ENCODE assay signal across 8 cellular contexts in the genomic region with DNA sequence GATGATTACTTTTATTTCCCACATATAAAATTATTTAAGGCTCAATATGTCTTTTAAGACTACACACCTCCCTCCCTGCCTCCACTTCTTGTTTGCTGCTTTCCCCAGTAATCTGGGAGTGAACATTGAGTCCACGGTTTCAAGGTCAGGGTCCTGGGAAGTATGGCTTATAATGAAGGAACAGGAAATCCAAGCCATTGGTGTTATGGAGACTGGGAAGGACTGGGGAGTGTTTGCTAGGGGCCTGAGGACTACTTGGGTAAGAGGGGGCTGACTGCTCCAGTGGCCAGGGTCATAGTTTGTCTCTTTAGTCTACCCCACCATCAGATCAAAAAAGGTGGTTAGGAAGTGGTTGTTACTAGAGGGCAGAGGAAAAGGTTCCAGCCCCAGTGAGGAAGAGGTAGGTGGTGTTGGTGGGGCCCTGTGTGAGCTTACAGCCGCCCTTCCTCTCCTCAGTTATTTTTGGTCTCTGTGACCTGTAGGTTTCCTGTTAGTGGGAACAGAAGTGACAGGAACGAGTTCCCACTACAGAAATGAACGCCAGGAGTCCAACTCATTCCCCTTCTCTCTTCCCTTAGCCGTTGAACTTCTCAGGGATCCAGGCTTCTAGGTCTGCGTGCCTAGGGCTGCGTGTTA. TPM values are rescaled to one million over a fixed set of nuclear protein-coding genes. Genes with fewer than 3 reads are reported as not detected.
A peak's percentile ranks its signal among the peaks of the same experiment; 100 is the strongest.
DNase-seq lines count a peak whose midpoint lies in the region; ATAC-seq, FAIRE-seq and TF ChIP-seq lines count a peak whose summit lies in the region.

No MANE protein-coding gene starts in this region.

- no peaks in the 10 kb centered on the region for H3K27me3 ChIP-seq in GM06990 (replicated peaks; ENCODE audit: control insufficient read depth, insufficient read depth, low read length)
- peaks cover 0 to 22% (median 9%) of the 10 kb centered on the region in 3 donors for H3K27me3 ChIP-seq in psoas muscle (ENCODE audit: insufficient read depth in 3 of 3, low read length in 2 of 3)

- H3K27me3 Mint-ChIP-seq in activated CD4-positive, alpha-beta T cell treated with anti-CD3 and anti-CD28 coated beads, Interleukin-2, amount 10 ng/mL, durations not matched to agents 24 days and 14 days, result no peaks in the 10 kb centered on the region

- H3K4me1 ChIP-seq in psoas muscle, result peaks cover 4% of the 10 kb centered on the region

- H3K4me1 Mint-ChIP-seq in activated CD4-positive, alpha-beta T cell treated with anti-CD3 and anti-CD28 coated beads, Interleukin-2, amount 10 ng/mL, durations not matched to agents 24 days and 14 days, result peaks cover 57% of the 10 kb centered on the region

- no peak for TF ChIP-seq POLR2A in H54 (IDR thresholded peaks at IDR 0.05; ENCODE audit: low read depth, low read length)

- H3K27ac ChIP-seq in psoas muscle, result peak overlapping the region; percentile 65

- no peaks in the 10 kb centered on the region for H3K9me3 Mint-ChIP-seq in activated CD4-positive, alpha-beta T cell treated with anti-CD3 and anti-CD28 coated beads, Interleukin-2, amount 10 ng/mL, durations not matched to agents 24 days and 14 days

- peak overlapping the region; percentile 99 for H3K27ac Mint-ChIP-seq in activated CD4-positive, alpha-beta T cell treated with anti-CD3 and anti-CD28 coated beads, Interleukin-2, amount 10 ng/mL, durations not matched to agents 24 days and 14 days

- peaks cover 1% of the 10 kb centered on the region for H3K36me3 ChIP-seq in GM06990 (ENCODE audit: control insufficient read depth, insufficient read depth, low read length)
- no peaks in the 10 kb centered on the region for H3K36me3 ChIP-seq in psoas muscle (ENCODE audit: insufficient read depth in 1 of 2, low read depth in 1 of 2)

- no peak for DNase-seq in GM06990 (ENCODE audit: extremely low read depth, insufficient read length)
- DNase-seq in activated CD4-positive, alpha-beta T cell treated with anti-CD3 and anti-CD28 coated beads, Interleukin-2, amount 10 ng/mL, durations not matched to agents 24 days and 14 days, result peak; percentile 85
- DNase-seq in foreskin fibroblast, result no peak
- DNase-seq in psoas muscle, result no peak
- DNase-seq in iPS-NIHi11 (ENCODE audit: low spot score), result no peak
- no peak for DNase-seq in H54 (ENCODE audit: insufficient read length, low spot score)

- no peak for FAIRE-seq in H54 (lab: Jason Lieb, UNC)

- H3K4me3 ChIP-seq in GM06990 (replicated peaks; ENCODE audit: low read depth, low read length) (peak overlapping the region; percentile 67), foreskin fibroblast (ENCODE audit: low read depth in 1 of 2, low read length in 2 of 2) (peak overlapping the region; percentile 64 to 81), psoas muscle (peak overlapping the region; percentile 70)

- H3K36me3 Mint-ChIP-seq in activated CD4-positive, alpha-beta T cell treated with anti-CD3 and anti-CD28 coated beads, Interleukin-2, amount 10 ng/mL, durations not matched to agents 24 days and 14 days (ENCODE audit: low read depth), result peaks cover 8% of the 10 kb centered on the region

- peak overlapping the region; percentile 98 for H3K4me3 Mint-ChIP-seq in activated CD4-positive, alpha-beta T cell treated with anti-CD3 and anti-CD28 coated beads, Interleukin-2, amount 10 ng/mL, durations not matched to agents 24 days and 14 days

- no peak for TF ChIP-seq CTCF in GM06990 (IDR thresholded peaks at IDR 0.05; ENCODE audit: insufficient read depth, low read length, poor library complexity, severe bottlenecking)
- no peak for TF ChIP-seq CTCF in foreskin fibroblast (IDR thresholded peaks at IDR 0.05; ENCODE audit: low read depth, low read length)
- no peak for TF ChIP-seq CTCF in psoas muscle (IDR thresholded peaks at IDR 0.05)

- intact Hi-C loops in activated CD4-positive, alpha-beta T cell treated with anti-CD3 and anti-CD28 coated beads, Interleukin-2, amount 10 ng/mL, durations not matched to agents 24 days and 14 days (cut with micrococcal nuclease), result loop anchor here (1.0 to 5.0 kb wide), 3 partner anchors 12 to 272 kb away; partner anchors contain the start of genes BCL6B and EIF5A
- intact Hi-C loops in psoas muscle (cut with DNase I), result no loop called here

- 23 to 30% (median 23%) methylated on average over 7 of the region's 7 CpGs for WGBS in psoas muscle, 3 donors

- ATAC-seq in HG02642 (IDR thresholded peaks at IDR 0.05; ENCODE audit: poor library complexity, unreplicated experiment), result peak; percentile 2
- peak in 3 of 4 donors; percentile 17 to 46 (median 44) for ATAC-seq in psoas muscle
- ATAC-seq in GM18520 (IDR thresholded peaks at IDR 0.05; ENCODE audit: unreplicated experiment), result no peak

- no peaks in the 10 kb centered on the region for H3K9me3 ChIP-seq in psoas muscle

RNA-seq across cellular contexts. Expression of gene SLC16A13, which starts 0.7 kb away (rescaled TPM):
- total RNA-seq in activated CD4-positive, alpha-beta T cell treated with anti-CD3 and anti-CD28 coated beads, Interleukin-2, amount 10 ng/mL, durations not matched to agents 24 days and 14 days, result 12.4 and 13.5 TPM in 2 replicates
- 1 to 10 TPM in 1 of 4 donors, under 1 TPM in 3; 0.57 to 1.5 (median 0.72) TPM for total RNA-seq in psoas muscle
- polyA plus RNA-seq in psoas muscle, result under 1 TPM; 0.17 to 0.40 (median 0.40) TPM

RNA-seq across cellular contexts. Expression of gene SLC16A11, which starts 8.8 kb away (rescaled TPM):
- 0.16 and 0.40 TPM in 2 replicates for total RNA-seq in activated CD4-positive, alpha-beta T cell treated with anti-CD3 and anti-CD28 coated beads, Interleukin-2, amount 10 ng/mL, durations not matched to agents 24 days and 14 days
- total RNA-seq in psoas muscle, result under 1 TPM in 2 of 4 donors, not detected in 2; 0.36 to 0.42 TPM
- polyA plus RNA-seq in psoas muscle, result 1 to 10 TPM in 1 of 3 donors, under 1 TPM in 2; 0.34 to 1.2 (median 0.77) TPM

RNA-seq across cellular contexts. Expression of gene BCL6B, which starts 12.2 kb away (rescaled TPM):
- 0.90 and 0.91 TPM in 2 replicates for total RNA-seq in activated CD4-positive, alpha-beta T cell treated with anti-CD3 and anti-CD28 coated beads, Interleukin-2, amount 10 ng/mL, durations not matched to agents 24 days and 14 days
- total RNA-seq in psoas muscle, result 10 to 100 TPM in 2 of 4 donors, 1 to 10 TPM in 2; 6.1 to 11.9 (median 10.1) TPM
- polyA plus RNA-seq in psoas muscle, result 1 to 10 TPM; 2.0 to 4.4 (median 4.3) TPM

RNA-seq across cellular contexts. Expression of gene RNASEK, which starts 22.6 kb away (rescaled TPM):
- 128 and 131 TPM in 2 replicates for total RNA-seq in activated CD4-positive, alpha-beta T cell treated with anti-CD3 and anti-CD28 coated beads, Interleukin-2, amount 10 ng/mL, durations not matched to agents 24 days and 14 days
- total RNA-seq in psoas muscle, result 100 to 1,000 TPM; 113 to 148 (median 139) TPM
- 100 to 1,000 TPM; 233 to 321 (median 236) TPM for polyA plus RNA-seq in psoas muscle

RNA-seq across cellular contexts. Expression of gene ALOX12, which starts 39.2 kb away (rescaled TPM):
- total RNA-seq in activated CD4-positive, alpha-beta T cell treated with anti-CD3 and anti-CD28 coated beads, Interleukin-2, amount 10 ng/mL, durations not matched to agents 24 days and 14 days, result not detected in 2 replicates
- not detected for total RNA-seq in psoas muscle
- under 1 TPM in 1 of 3 donors, not detected in 2; 0.03 TPM for polyA plus RNA-seq in psoas muscle
